15 cellular contexts compared by ENCODE assay signal in genomic region chr11:16775604-16776283, GRCh38.
"Had no signal": no experiment of that assay in that cellular context is flagged by ENCODE, and none has a peak within 500 bp of the region (broad histone marks: within the 10 kb centered on the region; RNA-seq: fewer than 3 reads in every experiment).

No MANE protein-coding gene starts in this region.

- H3K4me3 ChIP-seq: cardiac muscle cell, dorsolateral prefrontal cortex, left lung, tibial nerve had no signal

- H3K27ac ChIP-seq: cardiac muscle cell, dorsolateral prefrontal cortex, left lung, tibial nerve had no signal

- H3K9ac ChIP-seq: SK-N-SH had no signal

- H3K27me3 ChIP-seq: cardiac muscle cell, dorsolateral prefrontal cortex, left lung, tibial nerve had no signal

- H3K4me2 ChIP-seq: SK-N-SH had no signal

- DNase-seq: activated CD4-positive, alpha-beta T cell treated with anti-CD3 and anti-CD28 coated beads, Interleukin-2, amount 50 U/mL, for 1 hour; activated naive CD4-positive, alpha-beta T cell treated with anti-CD3 and anti-CD28 coated beads for 36 hours; activated naive CD8-positive, alpha-beta T cell treated with anti-CD3 and anti-CD28 coated beads, Interleukin-2, amount 50 U/mL, for 24 hours; activated T-cell treated with anti-CD3 and anti-CD28 coated beads, Interleukin-2, amount 50 U/mL, for 1 hour; aorta; dorsolateral prefrontal cortex; islet precursor cell; left lung; SK-N-SH; stimulated activated naive B cell treated with anti-CD40 and anti-IgM and Interleukin-4, amounts not matched to agents 10 μg/mL and 1 μg/mL and 100 μg/mL, for 72 hours; T-cell; T-helper 9 cell had no signal

- H3K9me3 ChIP-seq: left lung, SK-N-SH, tibial nerve had no signal

- H3K4me1 ChIP-seq: left lung had no signal

- ATAC-seq: activated naive CD8-positive, alpha-beta T cell treated with anti-CD3 and anti-CD28 coated beads, Interleukin-2, amount 50 U/mL, for 24 hours; left lung; natural killer cell treated with Interleukin-12 subunit alpha and Interleukin-12 subunit beta and Interleukin-15 and Interleukin-18, amount 100 ng/mL, for 72 hours; stimulated activated naive B cell treated with anti-CD40 and anti-IgM and Interleukin-4, amounts not matched to agents 10 μg/mL and 1 μg/mL and 100 μg/mL, for 72 hours; T-cell had no signal
